12 cellular contexts compared by ENCODE assay signal in genomic region chr9:83166369-83166768, GRCh38.
A peak's percentile ranks its signal among the peaks of the same experiment; 100 is the strongest.
DNase-seq lines count a peak whose midpoint lies in the region; ATAC-seq and TF ChIP-seq lines count a peak whose summit lies in the region.
"Had no signal": no experiment of that assay in that cellular context is flagged by ENCODE, and none has a peak within 500 bp of the region (broad histone marks: within the 10 kb centered on the region; RNA-seq: fewer than 3 reads in every experiment).

No MANE protein-coding gene starts in this region.

- H2AFZ ChIP-seq in H9 (ENCODE audit: low read length) = peak overlapping the region; percentile 23

- no peaks in the 10 kb centered on the region for H3K36me3 ChIP-seq in esophagus muscularis mucosa
- H3K36me3 ChIP-seq: adrenal gland had no signal

- H3K4me3 ChIP-seq in esophagus muscularis mucosa = no peak overlapping the region
- H3K4me3 ChIP-seq: adrenal gland had no signal

- H3K56ac ChIP-seq in H9 (ENCODE audit: insufficient read length, low read depth, low read length) = no peak overlapping the region

- H3K79me1 ChIP-seq in H9 (ENCODE audit: insufficient read depth, low read depth, low read length, poor library complexity, severe bottlenecking) = no peaks in the 10 kb centered on the region

- H2BK15ac ChIP-seq in H9 (ENCODE audit: low read depth, low read length) = no peak overlapping the region

- no peak overlapping the region for H3K4me2 ChIP-seq in H9 (ENCODE audit: insufficient read depth, insufficient read length, low read length)

- H3K4ac ChIP-seq in H9 (ENCODE audit: low read depth, low read length) = no peak overlapping the region

- H4K8ac ChIP-seq in H9 (replicated peaks; ENCODE audit: insufficient read length, low read depth, low read length) = no peak overlapping the region

- WGBS in H9 (ENCODE audit: extremely low coverage, insufficient read length, low lambda C conversion rate) = no CpG with 5 or more reads among the region's 5 CpGs
- WGBS in esophagus muscularis mucosa = 90% methylated on average over 4 of the region's 5 CpGs

- no peak overlapping the region for H3K18ac ChIP-seq in H9 (ENCODE audit: insufficient read length, low read depth, low read length)

- no peaks in the 10 kb centered on the region for H3K23me2 ChIP-seq in H9 (ENCODE audit: insufficient read length, low read depth, low read length, poor library complexity, severe bottlenecking)

- no peak overlapping the region for H2BK5ac ChIP-seq in H9 (ENCODE audit: insufficient read length, low read length)

- ATAC-seq in HG03280 (IDR thresholded peaks at IDR 0.05; ENCODE audit: unreplicated experiment) (no peak), HG03039 (IDR thresholded peaks at IDR 0.05; ENCODE audit: unreplicated experiment) (no peak)
- ATAC-seq: left ventricle myocardium superior had no signal

- H3K23ac ChIP-seq in H9 (ENCODE audit: insufficient read length, low read depth, low read length) = no peak overlapping the region

- H3T11ph ChIP-seq in H9 (ENCODE audit: low read length) = no peak overlapping the region

- no peak overlapping the region for H4K5ac ChIP-seq in H9 (ENCODE audit: insufficient read length, low read depth, low read length)

- TF ChIP-seq CTCF in H9 (conservative IDR thresholded peaks at IDR 0.05) (no peak), esophagus muscularis mucosa (IDR thresholded peaks at IDR 0.05) (no peak)

- peaks cover 0 to 3% of the 10 kb centered on the region in 2 experiments; a peak in 1 of 4 replicates for H3K4me1 Mint-ChIP-seq in H9
- H3K4me1 Mint-ChIP-seq: CD4-positive, CD25-positive, alpha-beta regulatory T cell had no signal

- no peaks in the 10 kb centered on the region for H3K27me3 ChIP-seq in H9 (ENCODE audit: insufficient read depth, low read length)
- no peaks in the 10 kb centered on the region for H3K27me3 ChIP-seq in esophagus muscularis mucosa
- H3K27me3 ChIP-seq: adrenal gland had no signal

- no peak overlapping the region for H3K4me3 Mint-ChIP-seq in H9
- H3K4me3 Mint-ChIP-seq: CD4-positive, CD25-positive, alpha-beta regulatory T cell had no signal

- no peaks in the 10 kb centered on the region for H4K20me1 ChIP-seq in H9 (ENCODE audit: control insufficient read depth, insufficient read depth, insufficient read length)

- TF ChIP-seq POLR2A in esophagus muscularis mucosa (IDR thresholded peaks at IDR 0.05; ENCODE audit: low read depth) = no peak

- no peak overlapping the region for H3K27ac Mint-ChIP-seq in H9
- H3K27ac Mint-ChIP-seq: CD4-positive, CD25-positive, alpha-beta regulatory T cell had no signal

- H2BK120ac ChIP-seq in H9 (ENCODE audit: low read depth, low read length, poor library complexity, severe bottlenecking) = no peak overlapping the region

- H2AK5ac ChIP-seq in H9 (ENCODE audit: insufficient read length, low read length) = no peak overlapping the region

- H3K27me3 Mint-ChIP-seq in H9 (ENCODE audit: low read depth) = no peaks in the 10 kb centered on the region; the same call in 1 of the 2 replicates
- H3K27me3 Mint-ChIP-seq: CD4-positive, CD25-positive, alpha-beta regulatory T cell had no signal

- intact Hi-C loops in esophagus muscularis mucosa (cut with DNase I) = no loop called here

- H3K79me2 ChIP-seq in H9 (ENCODE audit: insufficient read depth, low read length) = no peaks in the 10 kb centered on the region

- H3K9ac ChIP-seq in H9 (ENCODE audit: extremely low read depth, insufficient read length, low read length) = no peak overlapping the region

- H2BK20ac ChIP-seq in H9 (ENCODE audit: low read depth, low read length, poor library complexity, severe bottlenecking) = no peak overlapping the region

- no peak for DNase-seq in H9
- DNase-seq in NCI-H510A treated with DMSO at 0.1 percent for 48 hours (lab: John Stamatoyannopoulos, UW) = peak; percentile 93
- peak; percentile 81 for DNase-seq in esophagus muscularis mucosa (ENCODE audit: extremely low spot score)
- peak; percentile 63 for DNase-seq in renal cortical epithelial cell (ENCODE audit: low read depth)
- DNase-seq in NCI-H2171 (lab: John Stamatoyannopoulos, UW) = no peak
- no peak for DNase-seq in NCI-H345 treated with DMSO at 0.1 percent for 48 hours (lab: John Stamatoyannopoulos, UW; ENCODE audit: unreplicated experiment)
- DNase-seq: adrenal gland; CD4-positive, CD25-positive, alpha-beta regulatory T cell; left ventricle myocardium superior; stimulated activated naive CD4-positive, alpha-beta T cell treated with Interleukin-2 at 50 U/mL for 16 hours had no signal

- H3K9me3 ChIP-seq in H9 (ENCODE audit: control insufficient read depth, low read depth, low read length) (no peaks in the 10 kb centered on the region), esophagus muscularis mucosa (peaks cover 0 to 5% (median 2%) of the 10 kb centered on the region in 4 donors)
- H3K9me3 ChIP-seq: adrenal gland had no signal

- H2BK12ac ChIP-seq in H9 (ENCODE audit: insufficient read length, low read depth, low read length) = no peak overlapping the region

- H3K27ac ChIP-seq in H9 (ENCODE audit: insufficient read length, low read depth, low read length) (no peak overlapping the region), esophagus muscularis mucosa (replicated peaks in 1 of 4) (no peak overlapping the region)
- H3K27ac ChIP-seq: adrenal gland had no signal

- TF ChIP-seq EP300 in esophagus muscularis mucosa (IDR thresholded peaks at IDR 0.05) = no peak

- H4K91ac ChIP-seq in H9 (ENCODE audit: insufficient read length, low read depth, low read length) = no peak overlapping the region

- H3K14ac ChIP-seq in H9 (ENCODE audit: insufficient read depth, low read length) = no peak overlapping the region

- H3K4me1 ChIP-seq in H9 (ENCODE audit: insufficient read depth, low read length) (no peaks in the 10 kb centered on the region), esophagus muscularis mucosa (no peaks in the 10 kb centered on the region)
- H3K4me1 ChIP-seq: adrenal gland had no signal

- peaks cover 0 to 10% (median 2%) of the 10 kb centered on the region in 3 experiments; a peak in 2 of 7 replicates for H3K36me3 Mint-ChIP-seq in H9 (ENCODE audit: insufficient read depth in 1 of 3, low read depth in 3 of 3)
- H3K36me3 Mint-ChIP-seq: CD4-positive, CD25-positive, alpha-beta regulatory T cell had no signal

- peaks cover 10 to 11% of the 10 kb centered on the region in 2 experiments; a peak in 4 of 5 replicates for H3K9me3 Mint-ChIP-seq in H9

Comparison
In these comparisons a context has a peak if more than half of its experiments do, and no peak if none do; other contexts are left out.
1. DNase-seq: peak in NCI-H510A treated with DMSO at 0.1 percent for 48 hours (single experiment), esophagus muscularis mucosa (single experiment) and renal cortical epithelial cell (single experiment); none in H9 (single experiment), NCI-H2171 (single experiment) and NCI-H345 treated with DMSO at 0.1 percent for 48 hours (single experiment).